In genomic region chr4:17614416-17615299, GRCh38 we compare ENCODE assay signal across 8 cellular contexts. TPM values are rescaled to one million over a fixed set of nuclear protein-coding genes. Genes with fewer than 3 reads are reported as not detected.
DNase-seq lines count a peak whose midpoint lies in the region; ATAC-seq, FAIRE-seq and TF ChIP-seq lines count a peak whose summit lies in the region.

TSS of gene MED28 (plus strand) at chr4:17614641. CDS start at chr4:17614655, 14 bp downstream.

- H3K27ac ChIP-seq in left ventricle myocardium inferior (replicated peaks), result peak within 1 kb of the TSS; percentile 88

- DNase-seq in GM12892 (ENCODE audit: insufficient read length), result peak; percentile 95
- peak; percentile 84 for DNase-seq in NCI-H146 treated with DMSO at 0.1 percent for 48 hours (lab: John Stamatoyannopoulos, UW; ENCODE audit: unreplicated experiment)
- peak; percentile 90 for DNase-seq in amniotic epithelial cell (ENCODE audit: low read depth)
- DNase-seq in left ventricle myocardium inferior, result peak; percentile 96
- DNase-seq in progenitor cell of endocrine pancreas (ENCODE audit: low spot score, unreplicated experiment), result peak; percentile 93
- DNase-seq in ureter (ENCODE audit: low spot score), result peak; percentile 97

- H3K4me1 ChIP-seq in left ventricle myocardium inferior, result peaks cover 64% of the 10 kb centered on the region

- peak within 1 kb of the TSS; percentile 99 for H3K4me3 ChIP-seq in left ventricle myocardium inferior

- peak within 1 kb of the TSS; percentile 93 for H3K4me3 Mint-ChIP-seq in progenitor cell of endocrine pancreas (ENCODE audit: low read depth)

- H3K27me3 Mint-ChIP-seq in progenitor cell of endocrine pancreas, result no peaks in the 10 kb centered on the region

- H3K36me3 Mint-ChIP-seq in progenitor cell of endocrine pancreas (ENCODE audit: insufficient read depth), result peaks cover 8% of the 10 kb centered on the region

- intact Hi-C loops in T-helper 1 cell treated with Interleukin-12 subunit alpha and Interleukin-12 subunit beta and Interleukin-4 antibody, amounts not matched to agents 30 ng/mL and 1 ng/mL, for 36 hours (cut with micrococcal nuclease), result loop anchor here (1.0 to 5.0 kb wide), 11 partner anchors 9 to 979 kb away; partner anchors contain the start of genes DCAF16, LAP3, NCAPG and QDPR
- intact Hi-C loops in left ventricle myocardium inferior (cut with micrococcal nuclease), result no loop called here

- peaks cover 18% of the 10 kb centered on the region for H3K4me1 Mint-ChIP-seq in progenitor cell of endocrine pancreas (ENCODE audit: low read depth)

- H3K9me3 Mint-ChIP-seq in progenitor cell of endocrine pancreas (ENCODE audit: low read depth), result no peaks in the 10 kb centered on the region

- peak; percentile 98 for FAIRE-seq in GM12892 (lab: Jason Lieb, UNC)

- TF ChIP-seq CTCF in left ventricle myocardium inferior (IDR thresholded peaks at IDR 0.05; ENCODE audit: borderline replicate concordance) (peak; percentile 24), progenitor cell of endocrine pancreas (IDR thresholded peaks at IDR 0.05; ENCODE audit: unreplicated experiment) (no peak)

- no peaks in the 10 kb centered on the region for H3K27me3 ChIP-seq in left ventricle myocardium inferior (ENCODE audit: low read depth)

- no peaks in the 10 kb centered on the region for H3K9me3 ChIP-seq in left ventricle myocardium inferior (replicated peaks)

- H3K27ac Mint-ChIP-seq in progenitor cell of endocrine pancreas, result peak within 1 kb of the TSS; percentile 96

- TF ChIP-seq POLR2A in GM12892 (IDR thresholded peaks at IDR 0.05; ENCODE audit: low read depth, low read length), result peak; percentile 94

- H3K36me3 ChIP-seq in left ventricle myocardium inferior, result peaks cover 26% of the 10 kb centered on the region

- peak; percentile 94 for ATAC-seq in HG02840 (IDR thresholded peaks at IDR 0.05; ENCODE audit: low FRiP score, unreplicated experiment)

RNA-seq across cellular contexts. Expression of gene MED28, which starts in this region (rescaled TPM):
- polyA plus RNA-seq in GM12892 (2012; ENCODE audit: missing spikeins), result 42.2 TPM
- 42.7 and 54.9 TPM in 2 replicates for total RNA-seq in T-helper 1 cell treated with Interleukin-12 subunit alpha and Interleukin-12 subunit beta and Interleukin-4 antibody, amounts not matched to agents 30 ng/mL and 1 ng/mL, for 36 hours
- total RNA-seq in left ventricle myocardium inferior, result 18.1 TPM
- 108 and 115 TPM in 2 replicates for total RNA-seq in progenitor cell of endocrine pancreas
- total RNA-seq in ureter, result 39.1 TPM

Comparison
In these comparisons a context has a peak if more than half of its experiments do, and no peak if none do; other contexts are left out.
1. Peak in every context shown above with its lines: DNase-seq, ATAC-seq, H3K4me3 ChIP-seq and H3K27ac ChIP-seq.